Comparison of ENCODE assay signal across 18 cellular contexts in the genomic region with DNA sequence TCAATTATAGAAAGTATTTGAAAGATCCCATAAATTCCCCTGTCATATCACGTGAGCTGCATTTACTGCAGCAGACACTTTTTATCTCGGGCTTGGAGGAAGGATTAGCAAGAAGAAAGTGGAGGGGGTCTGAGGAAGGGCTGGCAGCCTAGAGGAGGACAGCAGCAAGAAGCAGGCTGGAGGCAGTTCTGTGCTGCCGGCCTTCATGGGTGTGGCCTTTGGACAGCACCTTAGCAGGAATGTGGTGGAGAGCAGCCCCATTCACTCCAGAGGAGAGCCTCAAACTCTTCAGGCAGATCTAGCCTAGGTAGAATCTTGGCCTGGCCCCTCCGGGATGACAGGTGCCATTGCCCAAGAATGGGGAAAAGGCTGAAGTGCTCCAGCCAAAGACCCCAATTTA.
A peak's percentile ranks its signal among the peaks of the same experiment; 100 is the strongest.
DNase-seq lines count a peak whose midpoint lies in the region; ATAC-seq and TF ChIP-seq lines count a peak whose summit lies in the region.
"Had no signal": no experiment of that assay in that cellular context is flagged by ENCODE, and none has a peak within 500 bp of the region (broad histone marks: within the 10 kb centered on the region; RNA-seq: fewer than 3 reads in every experiment).

No MANE protein-coding gene starts in this region.

- H3K4me3 Mint-ChIP-seq in H9 (no peak overlapping the region), WTC11 (no peak overlapping the region)
- H3K4me3 Mint-ChIP-seq: CD4-positive, CD25-positive, alpha-beta regulatory T cell had no signal

- H3K27me3 Mint-ChIP-seq in H9 (ENCODE audit: low read depth) (peaks cover 22% of the 10 kb centered on the region), WTC11 (ENCODE audit: low read depth) (no peaks in the 10 kb centered on the region; the same call in none of the 2 replicates)

- no peak overlapping the region for H3K4me3 ChIP-seq in tibial nerve
- H3K4me3 ChIP-seq: Peyer's patch, SJCRH30 had no signal

- no peak overlapping the region for H3K9ac ChIP-seq in H9 (ENCODE audit: extremely low read depth, insufficient read length, low read length)

- H2BK15ac ChIP-seq in H9 (ENCODE audit: low read depth, low read length) = no peak overlapping the region

- no peak overlapping the region for H2BK12ac ChIP-seq in H9 (ENCODE audit: insufficient read length, low read depth, low read length)

- no peak overlapping the region for H4K5ac ChIP-seq in H9 (ENCODE audit: insufficient read length, low read depth, low read length)

- peak; percentile 86 for ATAC-seq in WTC11

- no peak overlapping the region for H2AK5ac ChIP-seq in H9 (ENCODE audit: insufficient read length, low read length)

- H3K36me3 Mint-ChIP-seq in H9 (ENCODE audit: insufficient read depth in 1 of 3, low read depth in 3 of 3) (no peaks in the 10 kb centered on the region), WTC11 (no peaks in the 10 kb centered on the region)
- H3K36me3 Mint-ChIP-seq: CD4-positive, CD25-positive, alpha-beta regulatory T cell had no signal

- no peak overlapping the region for H4K8ac ChIP-seq in H9 (replicated peaks; ENCODE audit: insufficient read length, low read depth, low read length)

- TF ChIP-seq CTCF in H9 (conservative IDR thresholded peaks at IDR 0.05) = no peak
- no peak for TF ChIP-seq CTCF in WTC11 (IDR thresholded peaks at IDR 0.05)
- no peak for TF ChIP-seq CTCF in tibial nerve (IDR thresholded peaks at IDR 0.05)

- H3K9me3 Mint-ChIP-seq in H9 (no peaks in the 10 kb centered on the region), WTC11 (no peaks in the 10 kb centered on the region)

- no peaks in the 10 kb centered on the region for H3K27me3 ChIP-seq in H9 (ENCODE audit: insufficient read depth, low read length)
- peaks cover 0 to 5% of the 10 kb centered on the region in 2 donors for H3K27me3 ChIP-seq in tibial nerve
- H3K27me3 ChIP-seq: Peyer's patch, SJCRH30 had no signal

- no peak overlapping the region for H3K56ac ChIP-seq in H9 (ENCODE audit: insufficient read length, low read depth, low read length)

- no peaks in the 10 kb centered on the region for H3K79me1 ChIP-seq in H9 (ENCODE audit: insufficient read depth, low read depth, low read length, poor library complexity, severe bottlenecking)

- no peak overlapping the region for H3K4me2 ChIP-seq in H9 (ENCODE audit: insufficient read depth, insufficient read length, low read length)

- H3K14ac ChIP-seq in H9 (ENCODE audit: insufficient read depth, low read length) = no peak overlapping the region

- H3K4ac ChIP-seq in H9 (ENCODE audit: low read depth, low read length) = no peak overlapping the region

- H3K9me3 ChIP-seq in H9 (ENCODE audit: control insufficient read depth, low read depth, low read length) (no peaks in the 10 kb centered on the region), tibial nerve (no peaks in the 10 kb centered on the region)
- H3K9me3 ChIP-seq: Peyer's patch, SJCRH30 had no signal

- no peaks in the 10 kb centered on the region for H3K23me2 ChIP-seq in H9 (ENCODE audit: insufficient read length, low read depth, low read length, poor library complexity, severe bottlenecking)

- POLR2A ChIA-PET in WTC11 (lab: Charles Lee) = no interaction called here

- TF ChIP-seq POLR2A in tibial nerve (IDR thresholded peaks at IDR 0.05) = no peak

- no peak overlapping the region for H2AFZ ChIP-seq in H9 (ENCODE audit: low read length)

- no peak overlapping the region for H2BK5ac ChIP-seq in H9 (ENCODE audit: insufficient read length, low read length)

- no peak overlapping the region for H3K23ac ChIP-seq in H9 (ENCODE audit: insufficient read length, low read depth, low read length)

- H3T11ph ChIP-seq in H9 (ENCODE audit: low read length) = no peak overlapping the region

- H3K79me2 ChIP-seq in H9 (ENCODE audit: insufficient read depth, low read length) = no peaks in the 10 kb centered on the region

- no peak for TF ChIP-seq EP300 in tibial nerve (IDR thresholded peaks at IDR 0.05)

- H4K91ac ChIP-seq in H9 (ENCODE audit: insufficient read length, low read depth, low read length) = no peak overlapping the region

- H3K4me1 ChIP-seq in H9 (ENCODE audit: insufficient read depth, low read length) = peaks cover 2% of the 10 kb centered on the region; the same call in 1 of the 2 replicates
- no peaks in the 10 kb centered on the region for H3K4me1 ChIP-seq in tibial nerve
- H3K4me1 ChIP-seq: Peyer's patch had no signal

- intact Hi-C loops in head of caudate nucleus (cut with DNase I) = no loop called here

- H3K27ac Mint-ChIP-seq in H9 (no peak overlapping the region), WTC11 (no peak overlapping the region)
- H3K27ac Mint-ChIP-seq: CD4-positive, CD25-positive, alpha-beta regulatory T cell had no signal

- no peak overlapping the region for H3K18ac ChIP-seq in H9 (ENCODE audit: insufficient read length, low read depth, low read length)

- H4K20me1 ChIP-seq in H9 (ENCODE audit: control insufficient read depth, insufficient read depth, insufficient read length) = no peaks in the 10 kb centered on the region

- no CpG with 5 or more reads among the region's 4 CpGs for WGBS in H9 (ENCODE audit: extremely low coverage, insufficient read length, low lambda C conversion rate)
- 56 to 83% methylated on average over 4 of the region's 4 CpGs for whole genome bisulfite sequencing in tibial nerve, 2 donors

- H3K36me3 ChIP-seq in tibial nerve = no peaks in the 10 kb centered on the region
- H3K36me3 ChIP-seq: Peyer's patch, SJCRH30 had no signal

- peaks cover 14 to 25% of the 10 kb centered on the region in 2 experiments for H3K4me1 Mint-ChIP-seq in H9
- H3K4me1 Mint-ChIP-seq in WTC11 = peaks cover 27% of the 10 kb centered on the region
- H3K4me1 Mint-ChIP-seq: CD4-positive, CD25-positive, alpha-beta regulatory T cell had no signal

- H2BK20ac ChIP-seq in H9 (ENCODE audit: low read depth, low read length, poor library complexity, severe bottlenecking) = no peak overlapping the region

- no peak overlapping the region for H3K27ac ChIP-seq in H9 (ENCODE audit: insufficient read length, low read depth, low read length)
- H3K27ac ChIP-seq in tibial nerve = no peak overlapping the region
- H3K27ac ChIP-seq: Peyer's patch, SJCRH30 had no signal

- CTCF ChIA-PET in WTC11 (lab: Charles Lee) = interaction anchor here (0.6 to 4.3 kb wide), 2 partner anchors 98 to 609 kb away, joined by 3 to 76 read pairs; no protein-coding TSS in a partner anchor

- H2BK120ac ChIP-seq in H9 (ENCODE audit: low read depth, low read length, poor library complexity, severe bottlenecking) = no peak overlapping the region

- peak; percentile 54 for DNase-seq in H9
- DNase-seq in WTC11 (ENCODE audit: low spot score) = peak; percentile 54
- peak; percentile 65 for DNase-seq in iPS-NIHi11 (ENCODE audit: low spot score)
- no peak for DNase-seq in head of caudate nucleus
- no peak for DNase-seq in amygdala (lab: John Stamatoyannopoulos, UW)
- no peak for DNase-seq in NCI-H1694 treated with DMSO at 0.1 percent for 48 hours (lab: John Stamatoyannopoulos, UW)
- no peak for DNase-seq in tibial nerve (ENCODE audit: low spot score in 2 of 2)
- DNase-seq: CD4-positive, CD25-positive, alpha-beta regulatory T cell; EL; HCEC 1CT; IMR-90; MV-4-11; NCI-H1105 treated with DMSO at 0.1 percent for 48 hours; NCI-H2081; NCI-H2171; NCI-H524 treated with DMSO at 0.1 percent for 48 hours; Peyer's patch; SJCRH30 had no signal

TF ChIP-seq in WTC11, 78 proteins besides CTCF, POLR2A, EP300 and RAD21:
- TF ChIP-seq, protein P1, sequence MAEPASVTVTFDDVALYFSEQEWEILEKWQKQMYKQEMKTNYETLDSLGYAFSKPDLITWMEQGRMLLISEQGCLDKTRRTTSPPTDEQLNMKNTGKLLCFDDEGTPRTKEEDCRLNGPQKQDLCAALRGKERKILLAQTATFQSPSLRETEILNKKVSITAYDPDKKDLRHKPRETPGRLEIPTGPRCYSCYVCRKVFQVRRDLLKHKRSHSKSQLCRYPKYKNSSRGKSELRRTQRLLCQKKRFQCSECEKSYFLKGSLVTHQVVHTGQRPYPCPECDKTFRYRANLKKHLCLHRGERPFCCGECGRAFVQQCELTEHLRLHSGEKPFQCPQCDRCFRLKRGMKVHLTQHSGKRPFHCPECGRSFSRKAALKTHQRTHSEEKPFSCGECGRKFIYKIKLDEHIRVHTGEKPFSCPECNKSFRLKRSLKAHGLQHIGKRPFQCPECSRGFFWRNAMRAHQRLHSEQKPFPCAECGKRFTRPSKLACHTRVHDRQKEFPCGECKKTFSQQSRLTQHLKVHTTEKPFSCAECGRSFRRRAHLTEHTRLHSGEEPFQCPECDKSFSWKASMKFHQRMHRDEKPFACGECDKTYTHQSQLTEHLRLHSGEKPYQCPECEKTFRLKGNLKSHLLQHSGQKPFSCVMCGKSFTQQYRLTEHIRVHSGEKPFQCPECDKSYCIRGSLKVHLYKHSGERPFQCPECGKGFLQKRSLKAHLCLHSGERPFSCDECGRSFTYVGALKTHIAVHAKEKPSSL (CRISPR knock-in tag; conservative IDR thresholded peaks at IDR 0.05) = no peak
- no peak for TF ChIP-seq ATF1 (CRISPR knock-in tag; IDR thresholded peaks at IDR 0.05)

Comparison
In these comparisons a context has a peak if more than half of its experiments do, and no peak if none do; other contexts are left out.
1. DNase-seq: peak in H9 (single experiment), WTC11 (single experiment) and iPS-NIHi11 (single experiment); none in head of caudate nucleus (0 of 42), amygdala (0 of 56), NCI-H1694 treated with DMSO at 0.1 percent for 48 hours (single experiment) and tibial nerve (0 of 2).